Comparison of ENCODE assay signal across 29 cellular contexts in the genomic region with DNA sequence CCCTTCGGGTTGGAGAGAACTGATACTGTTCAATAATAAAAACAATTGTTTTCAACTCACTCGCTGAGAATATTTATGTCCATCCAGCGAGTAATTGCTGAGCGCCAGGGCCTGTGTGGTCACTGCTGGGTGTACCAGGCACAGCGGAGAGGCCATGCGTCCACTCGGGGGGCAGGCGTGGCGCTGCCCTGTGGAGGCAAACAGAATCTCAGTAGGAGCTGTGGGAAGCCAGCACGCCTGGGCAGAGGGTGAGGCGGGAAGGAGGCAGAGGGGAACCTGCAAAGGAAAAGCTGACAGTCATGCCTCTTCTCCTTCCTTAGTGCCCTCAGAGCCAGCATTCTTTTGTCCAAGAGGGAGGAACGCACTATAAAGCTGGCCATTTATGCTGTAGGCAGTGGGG. TPM values are rescaled to one million over a fixed set of nuclear protein-coding genes. Genes with fewer than 3 reads are reported as not detected.
"Had no signal": no experiment of that assay in that cellular context is flagged by ENCODE, and none has a peak within 500 bp of the region (broad histone marks: within the 10 kb centered on the region; RNA-seq: fewer than 3 reads in every experiment).

No MANE protein-coding gene starts in this region.

- H3K27me3 Mint-ChIP-seq: stimulated activated naive CD8-positive, alpha-beta T cell treated with anti-CD3 and anti-CD28 coated beads, Interleukin-15, amount 100 ng/mL, for 72 hours had no signal

- H3K4me2 ChIP-seq: smooth muscle cell had no signal

- H3K9me3 ChIP-seq: colonic mucosa, esophagus squamous epithelium, suprapubic skin, thyroid gland had no signal

- H3K36me3 ChIP-seq: colonic mucosa, esophagus squamous epithelium, suprapubic skin, thyroid gland had no signal

- H2AFZ ChIP-seq: parathyroid adenoma had no signal

- ATAC-seq: left ventricle myocardium superior; natural killer cell; sciatic nerve; stimulated activated naive CD8-positive, alpha-beta T cell treated with anti-CD3 and anti-CD28 coated beads, Interleukin-15, amount 100 ng/mL, for 72 hours had no signal

- H3K4me1 ChIP-seq: colonic mucosa, parathyroid adenoma had no signal

- H3K27ac Mint-ChIP-seq: dendritic cell treated with granulocyte-macrophage colony-stimulating factor and Interleukin-4, amounts not matched to agents 40 ng/mL and 50 ng/mL, for 4 days; immature natural killer cell; memory B cell; natural killer cell; progenitor cell of endocrine pancreas; stimulated activated naive CD8-positive, alpha-beta T cell treated with anti-CD3 and anti-CD28 coated beads, Interleukin-15, amount 100 ng/mL, for 72 hours had no signal

- H3K27me3 ChIP-seq: colonic mucosa, suprapubic skin, thyroid gland had no signal

- DNase-seq: colonic mucosa; effector memory CD4-positive, alpha-beta T cell; esophagus squamous epithelium; hypothalamus; immature natural killer cell; left ventricle myocardium superior; natural killer cell; stimulated activated CD4-positive, alpha-beta T cell treated with anti-CD3 and anti-CD28 coated beads, Interleukin-12 subunit alpha, Interleukin-12 subunit beta, amount 100 ng/mL, for 4 hours; stimulated activated CD4-positive, alpha-beta T cell treated with anti-CD3 and anti-CD28 coated beads, Interleukin-1b, Interleukin-23, amount 100 ng/mL, for 48 hours; stimulated activated CD4-positive, alpha-beta T cell treated with anti-CD3 and anti-CD28 coated beads, Interleukin-4, amount 100 ng/mL, for 1 hour; stimulated activated CD8-positive, alpha-beta memory T cell treated with anti-CD3 and anti-CD28 coated beads, Interleukin-4, amount 100 ng/mL, for 48 hours; stimulated activated naive CD4-positive, alpha-beta T cell; stimulated activated naive CD8-positive, alpha-beta T cell treated with anti-CD3 and anti-CD28 coated beads, Interleukin-15, amount 100 ng/mL, for 72 hours; thyroid gland had no signal

- H3K27ac ChIP-seq: colonic mucosa, esophagus squamous epithelium, parathyroid adenoma, suprapubic skin, thyroid gland had no signal

- H3K4me3 Mint-ChIP-seq: dendritic cell treated with granulocyte-macrophage colony-stimulating factor and Interleukin-4, amounts not matched to agents 40 ng/mL and 50 ng/mL, for 4 days; immature natural killer cell; memory B cell; natural killer cell; neural crest cell; stimulated activated naive CD8-positive, alpha-beta T cell treated with anti-CD3 and anti-CD28 coated beads, Interleukin-15, amount 100 ng/mL, for 72 hours had no signal

- H3K36me3 Mint-ChIP-seq: memory B cell, natural killer cell had no signal

- H3K79me2 ChIP-seq: parathyroid adenoma had no signal

- FAIRE-seq: endothelial cell of umbilical vein, frontal cortex, keratinocyte had no signal

- H3K4me1 Mint-ChIP-seq: immature natural killer cell; memory B cell; natural killer cell; stimulated activated naive CD8-positive, alpha-beta T cell treated with anti-CD3 and anti-CD28 coated beads, Interleukin-15, amount 100 ng/mL, for 72 hours had no signal

- H3K4me3 ChIP-seq: colonic mucosa, esophagus squamous epithelium, lung, smooth muscle cell, suprapubic skin, thyroid gland had no signal

- H3K9me3 Mint-ChIP-seq: dendritic cell treated with granulocyte-macrophage colony-stimulating factor and Interleukin-4, amounts not matched to agents 40 ng/mL and 50 ng/mL, for 4 days; immature natural killer cell; memory B cell; natural killer cell; neural crest cell; stimulated activated naive CD8-positive, alpha-beta T cell treated with anti-CD3 and anti-CD28 coated beads, Interleukin-15, amount 100 ng/mL, for 72 hours had no signal

RNA-seq across cellular contexts. Expression of a gene that starts 11.4 kb away (rescaled TPM):
- total RNA-seq: chondrocyte, endothelial cell of umbilical vein, left ventricle myocardium superior, osteoblast, progenitor cell of endocrine pancreas, sciatic nerve, smooth muscle cell, ureter had no signal
- polyA plus RNA-seq: endothelial cell of umbilical vein, immature natural killer cell, smooth muscle cell had no signal
